In genomic region chr3:96410006-96410730, GRCh38 we compare ENCODE assay signal across 34 cellular contexts.
"Had no signal": no experiment of that assay in that cellular context is flagged by ENCODE, and none has a peak within 500 bp of the region (broad histone marks: within the 10 kb centered on the region; RNA-seq: fewer than 3 reads in every experiment).

No MANE protein-coding gene starts in this region.

- H3K4me3 Mint-ChIP-seq: activated B cell treated with CpG ODN at 0.5 μM for 24 hours; activated CD4-positive, alpha-beta memory T cell treated with anti-CD3 and anti-CD28 coated beads for 36 hours; activated CD4-positive, alpha-beta T cell treated with anti-CD3 and anti-CD28 coated beads, Interleukin-2, amount 10 ng/mL, durations not matched to agents 24 days and 14 days; activated CD8-positive, alpha-beta memory T cell treated with anti-CD3 and anti-CD28 coated beads, Interleukin-2, amount 10 ng/mL, durations not matched to agents 7 days and 5 days; activated CD8-positive, alpha-beta T cell treated with anti-CD3 and anti-CD28 coated beads for 36 hours; activated naive CD8-positive, alpha-beta T cell treated with anti-CD3 and anti-CD28 coated beads for 36 hours; activated T-cell treated with anti-CD3 and anti-CD28 coated beads, Interleukin-2, amount 50 U/mL, for 24 hours; brain; central memory CD8-positive, alpha-beta T cell; T-helper 1 cell treated with Interleukin-12 subunit alpha and Interleukin-12 subunit beta and Interleukin-4 antibody, amounts not matched to agents 30 μg/mL and 1 μg/mL, for 36 hours; T-helper 2 cell treated with Interferon-gamma antibody and Interleukin-4, amounts not matched to agents 5 μg/mL and 100 μg/mL, for 36 hours had no signal

- H3K4me1 ChIP-seq: adrenal gland, ascending aorta had no signal

- H3K36me3 ChIP-seq: adrenal gland, ascending aorta, cardiac muscle cell had no signal

- H3K4me3 ChIP-seq: adrenal gland, ascending aorta, cardiac muscle cell had no signal

- H3K4me1 Mint-ChIP-seq: activated B cell treated with CpG ODN at 0.5 μM for 24 hours; activated CD4-positive, alpha-beta T cell treated with anti-CD3 and anti-CD28 coated beads, Interleukin-2, amount 10 ng/mL, durations not matched to agents 24 days and 14 days; activated CD8-positive, alpha-beta memory T cell treated with anti-CD3 and anti-CD28 coated beads, Interleukin-2, amount 10 ng/mL, durations not matched to agents 7 days and 5 days; activated naive CD8-positive, alpha-beta T cell treated with anti-CD3 and anti-CD28 coated beads for 36 hours; brain; central memory CD8-positive, alpha-beta T cell had no signal

- H3K27ac Mint-ChIP-seq: activated B cell treated with CpG ODN at 0.5 μM for 24 hours; activated CD4-positive, alpha-beta memory T cell treated with anti-CD3 and anti-CD28 coated beads for 36 hours; activated CD4-positive, alpha-beta T cell treated with anti-CD3 and anti-CD28 coated beads, Interleukin-2, amount 10 ng/mL, durations not matched to agents 24 days and 14 days; activated CD8-positive, alpha-beta memory T cell treated with anti-CD3 and anti-CD28 coated beads, Interleukin-2, amount 10 ng/mL, durations not matched to agents 7 days and 5 days; activated CD8-positive, alpha-beta T cell treated with anti-CD3 and anti-CD28 coated beads for 36 hours; activated naive CD4-positive, alpha-beta T cell treated with anti-CD3 and anti-CD28 coated beads, Interleukin-2, amount 50 U/mL, for 72 hours; activated naive CD8-positive, alpha-beta T cell treated with anti-CD3 and anti-CD28 coated beads for 36 hours; activated T-cell treated with anti-CD3 and anti-CD28 coated beads, Interleukin-2, amount 50 U/mL, for 24 hours; activated T-helper 2 cell treated with anti-CD3 and anti-CD28 coated beads, Interferon-gamma antibody, Interleukin-2, Interleukin-4, amounts not matched to agents 10 μg/mL and 5 μg/mL and 100 μg/mL, durations not matched to agents 14 hours and 24 hours and 36 hours; brain; T-helper 1 cell treated with Interleukin-12 subunit alpha and Interleukin-12 subunit beta and Interleukin-4 antibody, amounts not matched to agents 30 μg/mL and 1 μg/mL, for 36 hours; T-helper 2 cell treated with Interferon-gamma antibody and Interleukin-4, amounts not matched to agents 5 μg/mL and 100 μg/mL, for 36 hours had no signal

- H3K27me3 ChIP-seq: adrenal gland, ascending aorta, cardiac muscle cell had no signal

- H3K27me3 Mint-ChIP-seq: activated B cell treated with CpG ODN at 0.5 μM for 24 hours; activated CD4-positive, alpha-beta memory T cell treated with anti-CD3 and anti-CD28 coated beads for 36 hours; activated CD4-positive, alpha-beta T cell treated with anti-CD3 and anti-CD28 coated beads, Interleukin-2, amount 10 ng/mL, durations not matched to agents 24 days and 14 days; activated CD8-positive, alpha-beta memory T cell treated with anti-CD3 and anti-CD28 coated beads, Interleukin-2, amount 10 ng/mL, durations not matched to agents 7 days and 5 days; activated CD8-positive, alpha-beta T cell treated with anti-CD3 and anti-CD28 coated beads for 36 hours; activated naive CD8-positive, alpha-beta T cell treated with anti-CD3 and anti-CD28 coated beads for 36 hours; activated T-cell treated with anti-CD3 and anti-CD28 coated beads, Interleukin-2, amount 50 U/mL, for 24 hours; central memory CD8-positive, alpha-beta T cell had no signal

- DNase-seq: activated B cell treated with CpG ODN at 0.5 μM for 24 hours; activated CD4-positive, alpha-beta memory T cell treated with anti-CD3 and anti-CD28 coated beads for 36 hours; activated CD4-positive, alpha-beta T cell treated with anti-CD3 and anti-CD28 coated beads for 4 hours; activated CD4-positive, alpha-beta T cell treated with anti-CD3 and anti-CD28 coated beads, Interleukin-2, amount 10 ng/mL, durations not matched to agents 24 days and 14 days; activated CD4-positive, alpha-beta T cell treated with anti-CD3 and anti-CD28 coated beads, Interleukin-2, amount 50 U/mL, for 1 hour; activated CD4-positive, alpha-beta T cell treated with anti-CD3 and anti-CD28 coated beads, Interleukin-2, amount 50 U/mL, for 4 hours; activated CD4-positive, CD25-positive, alpha-beta regulatory T cell treated with anti-CD3 and anti-CD28 coated beads, Interleukin-2, amount 50 U/mL, for 72 hours; activated CD8-positive, alpha-beta memory T cell treated with anti-CD3 and anti-CD28 coated beads, Interleukin-2, amount 10 ng/mL, durations not matched to agents 7 days and 5 days; activated CD8-positive, alpha-beta memory T cell treated with anti-CD3 and anti-CD28 coated beads, Interleukin-2, amount 50 U/mL, for 48 hours; activated CD8-positive, alpha-beta T cell treated with anti-CD3 and anti-CD28 coated beads for 36 hours; activated effector memory CD4-positive, alpha-beta T cell treated with Interleukin-2 at 50 U/mL for 16 hours; activated gamma-delta T cell; activated naive CD4-positive, alpha-beta T cell treated with anti-CD3 and anti-CD28 coated beads, Interleukin-2, amount 50 U/mL, for 16 hours; activated naive CD4-positive, alpha-beta T cell treated with Interleukin-2 at 50 U/mL for 16 hours; activated naive CD8-positive, alpha-beta T cell treated with anti-CD3 and anti-CD28 coated beads for 36 hours; activated T-cell treated with anti-CD3 and anti-CD28 coated beads, Interleukin-2, amount 50 U/mL, for 24 hours; activated T-cell treated with anti-CD3 and anti-CD28 coated beads, Interleukin-2, amount 50 U/mL, for 48 hours; adrenal gland; amniotic stem cell; caudate nucleus; cerebellar nuclear complex; SW 1271; T-helper 1 cell; T-helper 2 cell; T-helper 9 cell had no signal

- H3K9me3 Mint-ChIP-seq: activated CD4-positive, alpha-beta T cell treated with anti-CD3 and anti-CD28 coated beads, Interleukin-2, amount 10 ng/mL, durations not matched to agents 24 days and 14 days had no signal

- ATAC-seq: activated CD8-positive, alpha-beta memory T cell treated with anti-CD3 and anti-CD28 coated beads, Interleukin-2, amount 10 ng/mL, durations not matched to agents 7 days and 5 days; activated CD8-positive, alpha-beta T cell treated with anti-CD3 and anti-CD28 coated beads for 36 hours; activated naive CD4-positive, alpha-beta T cell treated with anti-CD3 and anti-CD28 coated beads, Interleukin-2, amount 50 U/mL, for 72 hours had no signal

- H3K9me3 ChIP-seq: adrenal gland, ascending aorta had no signal

- H3K36me3 Mint-ChIP-seq: activated CD4-positive, alpha-beta memory T cell treated with anti-CD3 and anti-CD28 coated beads for 36 hours; activated CD8-positive, alpha-beta memory T cell treated with anti-CD3 and anti-CD28 coated beads, Interleukin-2, amount 10 ng/mL, durations not matched to agents 7 days and 5 days; activated naive CD4-positive, alpha-beta T cell treated with anti-CD3 and anti-CD28 coated beads, Interleukin-2, amount 50 U/mL, for 72 hours; activated naive CD8-positive, alpha-beta T cell treated with anti-CD3 and anti-CD28 coated beads for 36 hours; brain had no signal

- H3K27ac ChIP-seq: adrenal gland, ascending aorta, cardiac muscle cell, VCaP had no signal
